ENCODE assay signal across 1 cellular context in the genomic region with DNA sequence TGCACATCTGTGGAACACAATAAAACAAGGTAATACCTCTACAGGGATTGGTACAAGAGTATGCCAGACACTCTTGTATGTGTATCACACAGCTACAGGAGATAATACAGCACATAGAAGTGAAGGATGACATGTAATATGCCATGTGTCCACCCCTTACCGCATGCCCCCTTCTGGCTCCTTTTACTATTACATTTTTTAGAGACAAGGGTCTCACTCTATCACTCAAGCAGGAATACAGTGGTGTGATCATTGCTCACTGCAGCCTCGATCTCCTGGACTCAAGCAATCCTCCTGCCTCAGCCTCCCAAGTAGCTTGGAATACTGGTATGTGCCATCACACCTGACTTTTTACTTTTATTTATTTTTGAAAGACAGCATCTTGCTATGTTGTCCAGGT.
TF ChIP-seq lines count a peak whose summit lies in the region.

No MANE protein-coding gene starts in this region.

TF ChIP-seq in GM12878, 131 proteins besides CTCF, POLR2A, EP300 and RAD21:
- TF ChIP-seq IRF3 (IDR thresholded peaks at IDR 0.05): no peak
- no peak for TF ChIP-seq MEF2B (IDR thresholded peaks at IDR 0.05; ENCODE audit: partially characterized antibody, poor library complexity, severe bottlenecking)
- no peak for TF ChIP-seq NRF1 (conservative IDR thresholded peaks at IDR 0.05; ENCODE audit: low read depth, low read length)
- no peak for TF ChIP-seq NR2C1 (IDR thresholded peaks at IDR 0.05)
- TF ChIP-seq CHD2 (IDR thresholded peaks at IDR 0.05; ENCODE audit: borderline replicate concordance, low read depth, low read length): no peak
- TF ChIP-seq BCL11A (IDR thresholded peaks at IDR 0.05; ENCODE audit: low read depth, low read length): no peak
- no peak for TF ChIP-seq SKIL (IDR thresholded peaks at IDR 0.05; ENCODE audit: low read depth, poor library complexity, severe bottlenecking)
- no peak for TF ChIP-seq SREBF2 (IDR thresholded peaks at IDR 0.05; ENCODE audit: low read length)
- TF ChIP-seq PAX8 (IDR thresholded peaks at IDR 0.05): no peak
- no peak for TF ChIP-seq ZNF274 (IDR thresholded peaks at IDR 0.05; ENCODE audit: insufficient read depth, insufficient read length)
- TF ChIP-seq, protein P1, sequence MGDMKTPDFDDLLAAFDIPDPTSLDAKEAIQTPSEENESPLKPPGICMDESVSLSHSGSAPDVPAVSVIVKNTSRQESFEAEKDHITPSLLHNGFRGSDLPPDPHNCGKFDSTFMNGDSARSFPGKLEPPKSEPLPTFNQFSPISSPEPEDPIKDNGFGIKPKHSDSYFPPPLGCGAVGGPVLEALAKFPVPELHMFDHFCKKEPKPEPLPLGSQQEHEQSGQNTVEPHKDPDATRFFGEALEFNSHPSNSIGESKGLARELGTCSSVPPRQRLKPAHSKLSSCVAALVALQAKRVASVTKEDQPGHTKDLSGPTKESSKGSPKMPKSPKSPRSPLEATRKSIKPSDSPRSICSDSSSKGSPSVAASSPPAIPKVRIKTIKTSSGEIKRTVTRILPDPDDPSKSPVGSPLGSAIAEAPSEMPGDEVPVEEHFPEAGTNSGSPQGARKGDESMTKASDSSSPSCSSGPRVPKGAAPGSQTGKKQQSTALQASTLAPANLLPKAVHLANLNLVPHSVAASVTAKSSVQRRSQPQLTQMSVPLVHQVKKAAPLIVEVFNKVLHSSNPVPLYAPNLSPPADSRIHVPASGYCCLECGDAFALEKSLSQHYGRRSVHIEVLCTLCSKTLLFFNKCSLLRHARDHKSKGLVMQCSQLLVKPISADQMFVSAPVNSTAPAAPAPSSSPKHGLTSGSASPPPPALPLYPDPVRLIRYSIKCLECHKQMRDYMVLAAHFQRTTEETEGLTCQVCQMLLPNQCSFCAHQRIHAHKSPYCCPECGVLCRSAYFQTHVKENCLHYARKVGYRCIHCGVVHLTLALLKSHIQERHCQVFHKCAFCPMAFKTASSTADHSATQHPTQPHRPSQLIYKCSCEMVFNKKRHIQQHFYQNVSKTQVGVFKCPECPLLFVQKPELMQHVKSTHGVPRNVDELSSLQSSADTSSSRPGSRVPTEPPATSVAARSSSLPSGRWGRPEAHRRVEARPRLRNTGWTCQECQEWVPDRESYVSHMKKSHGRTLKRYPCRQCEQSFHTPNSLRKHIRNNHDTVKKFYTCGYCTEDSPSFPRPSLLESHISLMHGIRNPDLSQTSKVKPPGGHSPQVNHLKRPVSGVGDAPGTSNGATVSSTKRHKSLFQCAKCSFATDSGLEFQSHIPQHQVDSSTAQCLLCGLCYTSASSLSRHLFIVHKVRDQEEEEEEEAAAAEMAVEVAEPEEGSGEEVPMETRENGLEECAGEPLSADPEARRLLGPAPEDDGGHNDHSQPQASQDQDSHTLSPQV (IDR thresholded peaks at IDR 0.05): no peak
- no peak for TF ChIP-seq JUNB (IDR thresholded peaks at IDR 0.05)
- no peak for TF ChIP-seq RFX5 (IDR thresholded peaks at IDR 0.05; ENCODE audit: low read depth, low read length)
- no peak for TF ChIP-seq CHD4 (IDR thresholded peaks at IDR 0.05)
- TF ChIP-seq, protein P2, sequence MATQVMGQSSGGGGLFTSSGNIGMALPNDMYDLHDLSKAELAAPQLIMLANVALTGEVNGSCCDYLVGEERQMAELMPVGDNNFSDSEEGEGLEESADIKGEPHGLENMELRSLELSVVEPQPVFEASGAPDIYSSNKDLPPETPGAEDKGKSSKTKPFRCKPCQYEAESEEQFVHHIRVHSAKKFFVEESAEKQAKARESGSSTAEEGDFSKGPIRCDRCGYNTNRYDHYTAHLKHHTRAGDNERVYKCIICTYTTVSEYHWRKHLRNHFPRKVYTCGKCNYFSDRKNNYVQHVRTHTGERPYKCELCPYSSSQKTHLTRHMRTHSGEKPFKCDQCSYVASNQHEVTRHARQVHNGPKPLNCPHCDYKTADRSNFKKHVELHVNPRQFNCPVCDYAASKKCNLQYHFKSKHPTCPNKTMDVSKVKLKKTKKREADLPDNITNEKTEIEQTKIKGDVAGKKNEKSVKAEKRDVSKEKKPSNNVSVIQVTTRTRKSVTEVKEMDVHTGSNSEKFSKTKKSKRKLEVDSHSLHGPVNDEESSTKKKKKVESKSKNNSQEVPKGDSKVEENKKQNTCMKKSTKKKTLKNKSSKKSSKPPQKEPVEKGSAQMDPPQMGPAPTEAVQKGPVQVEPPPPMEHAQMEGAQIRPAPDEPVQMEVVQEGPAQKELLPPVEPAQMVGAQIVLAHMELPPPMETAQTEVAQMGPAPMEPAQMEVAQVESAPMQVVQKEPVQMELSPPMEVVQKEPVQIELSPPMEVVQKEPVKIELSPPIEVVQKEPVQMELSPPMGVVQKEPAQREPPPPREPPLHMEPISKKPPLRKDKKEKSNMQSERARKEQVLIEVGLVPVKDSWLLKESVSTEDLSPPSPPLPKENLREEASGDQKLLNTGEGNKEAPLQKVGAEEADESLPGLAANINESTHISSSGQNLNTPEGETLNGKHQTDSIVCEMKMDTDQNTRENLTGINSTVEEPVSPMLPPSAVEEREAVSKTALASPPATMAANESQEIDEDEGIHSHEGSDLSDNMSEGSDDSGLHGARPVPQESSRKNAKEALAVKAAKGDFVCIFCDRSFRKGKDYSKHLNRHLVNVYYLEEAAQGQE (IDR thresholded peaks at IDR 0.05; ENCODE audit: low read depth, low read length): no peak
- TF ChIP-seq SUPT20H (IDR thresholded peaks at IDR 0.05; ENCODE audit: borderline replicate concordance, control insufficient read depth, low read depth, low read length): no peak
- TF ChIP-seq RUNX3 (IDR thresholded peaks at IDR 0.05; ENCODE audit: low read length): peak; percentile 37; the same call in 1 of the 2 replicates
- TF ChIP-seq CBX3 (IDR thresholded peaks at IDR 0.05; ENCODE audit: borderline replicate concordance, low read depth): no peak
- no peak for TF ChIP-seq ETV6 (conservative IDR thresholded peaks at IDR 0.05 in 1 of 2, IDR thresholded peaks at IDR 0.05 in 1 of 2; ENCODE audit: borderline replicate concordance in 1 of 2, low read depth in 1 of 2)
- TF ChIP-seq KLF5 (IDR thresholded peaks at IDR 0.05; ENCODE audit: partially characterized antibody): no peak
- TF ChIP-seq STAT1 (conservative IDR thresholded peaks at IDR 0.05): no peak
- no peak for TF ChIP-seq DPF2 (IDR thresholded peaks at IDR 0.05)
- TF ChIP-seq RELA (IDR thresholded peaks at IDR 0.05; ENCODE audit: borderline replicate concordance, partially characterized antibody): peak; percentile 22
- no peak for TF ChIP-seq SRF (IDR thresholded peaks at IDR 0.05; ENCODE audit: low read depth in 2 of 2, low read length in 2 of 2)
- TF ChIP-seq PML (IDR thresholded peaks at IDR 0.05; ENCODE audit: low read length): no peak
- no peak for TF ChIP-seq ZNF384 (IDR thresholded peaks at IDR 0.05; ENCODE audit: borderline replicate concordance, low read depth, low read length)
- TF ChIP-seq SMARCA5 (IDR thresholded peaks at IDR 0.05): peak; percentile 75
- TF ChIP-seq PKNOX1 (IDR thresholded peaks at IDR 0.05): peak; percentile 60
- no peak for TF ChIP-seq TCF7 (IDR thresholded peaks at IDR 0.05; ENCODE audit: borderline replicate concordance)
- TF ChIP-seq SMC3 (IDR thresholded peaks at IDR 0.05; ENCODE audit: borderline replicate concordance, low read length): peak; percentile 86; the same call in 1 of the 2 replicates
- no peak for TF ChIP-seq KDM1A (IDR thresholded peaks at IDR 0.05; ENCODE audit: borderline replicate concordance)
